16 cellular contexts compared by ENCODE assay signal in genomic region chr18:57210711-57211411, GRCh38.
DNase-seq lines count a peak whose midpoint lies in the region; ATAC-seq and TF ChIP-seq lines count a peak whose summit lies in the region.
"Had no signal": no experiment of that assay in that cellular context is flagged by ENCODE, and none has a peak within 500 bp of the region (broad histone marks: within the 10 kb centered on the region; RNA-seq: fewer than 3 reads in every experiment).

No MANE protein-coding gene starts in this region.

- no peak overlapping the region for H3K27ac ChIP-seq in right lobe of liver
- no peak overlapping the region for H3K27ac ChIP-seq in vagina
- H3K27ac ChIP-seq: ascending aorta, left ventricle myocardium inferior, thyroid gland had no signal

- no peak overlapping the region for H3K27ac Mint-ChIP-seq in natural killer cell treated with Interleukin-12 subunit alpha and Interleukin-12 subunit beta and Interleukin-15 and Interleukin-18, amount 100 ng/mL, for 72 hours
- H3K27ac Mint-ChIP-seq: activated CD8-positive, alpha-beta T cell treated with anti-CD3 and anti-CD28 coated beads, Interleukin-2, amount 10 ng/mL, durations not matched to agents 7 days and 5 days; CD8-positive, alpha-beta T cell had no signal

- DNase-seq in Caki2 (ENCODE audit: low read depth) (peak; percentile 71), LoVo (ENCODE audit: low spot score) (peak; percentile 56), astrocyte of the hippocampus (ENCODE audit: low read depth, low spot score) (peak; percentile 6), right lobe of liver (no peak), vagina (ENCODE audit: extremely low spot score in 2 of 2) (no peak), NCI-H82 treated with DMSO at 0.1 percent for 48 hours (lab: John Stamatoyannopoulos, UW; ENCODE audit: unreplicated experiment) (no peak)
- no peak for DNase-seq in natural killer cell treated with Interleukin-12 subunit alpha and Interleukin-12 subunit beta and Interleukin-15 and Interleukin-18, amount 100 ng/mL, for 72 hours (ENCODE audit: low spot score)
- DNase-seq: activated CD8-positive, alpha-beta T cell treated with anti-CD3 and anti-CD28 coated beads, Interleukin-2, amount 10 ng/mL, durations not matched to agents 7 days and 5 days; activated effector memory CD4-positive, alpha-beta T cell treated with anti-CD3 and anti-CD28 coated beads, Interleukin-2, amount 50 U/mL, for 16 hours; CD8-positive, alpha-beta T cell; NK-92 treated with Interleukin-12 subunit alpha and Interleukin-12 subunit beta, amount 100 ng/mL, for 24 hours; stimulated activated CD4-positive, alpha-beta T cell treated with anti-CD3 and anti-CD28 coated beads, Interleukin-4, amount 100 ng/mL, for 4 hours; thyroid gland had no signal

- peaks cover 24 to 28% of the 10 kb centered on the region in 2 donors for H3K27me3 Mint-ChIP-seq in natural killer cell treated with Interleukin-12 subunit alpha and Interleukin-12 subunit beta and Interleukin-15 and Interleukin-18, amount 100 ng/mL, for 72 hours

- WGBS in right lobe of liver (ENCODE audit: insufficient coverage, low coverage, low lambda C conversion rate, missing lambda C conversion rate) = 67% methylated on average over 1 of the region's 1 CpG

- H3K4me3 ChIP-seq in right lobe of liver (no peak overlapping the region), vagina (no peak overlapping the region)
- H3K4me3 ChIP-seq: thyroid gland had no signal

- TF ChIP-seq POLR2A in right lobe of liver (IDR thresholded peaks at IDR 0.05) (no peak), vagina (IDR thresholded peaks at IDR 0.05) (no peak), GM18505 (IDR thresholded peaks at IDR 0.05; ENCODE audit: borderline replicate concordance, extremely low read depth, insufficient read depth, insufficient read length) (no peak)

- H3K9me3 ChIP-seq in right lobe of liver (no peaks in the 10 kb centered on the region), vagina (no peaks in the 10 kb centered on the region)
- H3K9me3 ChIP-seq: ascending aorta, thyroid gland had no signal

- in situ Hi-C loops in Caki2 (cut with HindIII; ENCODE audit: low pct_unique_long_range_greater_than_20kb, low sequenced_read_pairs) = no loop called here

- H3K36me3 ChIP-seq in right lobe of liver = no peaks in the 10 kb centered on the region
- no peaks in the 10 kb centered on the region for H3K36me3 ChIP-seq in vagina
- H3K36me3 ChIP-seq: ascending aorta, left ventricle myocardium inferior, thyroid gland had no signal

- no peaks in the 10 kb centered on the region for H3K9me3 Mint-ChIP-seq in natural killer cell treated with Interleukin-12 subunit alpha and Interleukin-12 subunit beta and Interleukin-15 and Interleukin-18, amount 100 ng/mL, for 72 hours
- H3K9me3 Mint-ChIP-seq: CD8-positive, alpha-beta T cell had no signal

- no peak for TF ChIP-seq CTCF in right lobe of liver (IDR thresholded peaks at IDR 0.05)
- no peak for TF ChIP-seq CTCF in vagina (IDR thresholded peaks at IDR 0.05)

- peaks cover 8 to 9% of the 10 kb centered on the region in 2 donors for H3K4me1 Mint-ChIP-seq in natural killer cell treated with Interleukin-12 subunit alpha and Interleukin-12 subunit beta and Interleukin-15 and Interleukin-18, amount 100 ng/mL, for 72 hours (ENCODE audit: low read depth in 2 of 2)

- ATAC-seq in right lobe of liver = peak; percentile 26 to 70 (median 56)
- no peak for ATAC-seq in GM18505 (IDR thresholded peaks at IDR 0.05; ENCODE audit: unreplicated experiment)
- ATAC-seq in natural killer cell treated with Interleukin-12 subunit alpha and Interleukin-12 subunit beta and Interleukin-15 and Interleukin-18, amount 100 ng/mL, for 72 hours = no peak
- ATAC-seq: CD8-positive, alpha-beta T cell had no signal

- peaks cover 0 to 6% (median 0%) of the 10 kb centered on the region in 4 donors for H3K4me1 ChIP-seq in right lobe of liver
- H3K4me1 ChIP-seq in vagina = no peaks in the 10 kb centered on the region
- H3K4me1 ChIP-seq: ascending aorta, thyroid gland had no signal

- H3K36me3 Mint-ChIP-seq in natural killer cell treated with Interleukin-12 subunit alpha and Interleukin-12 subunit beta and Interleukin-15 and Interleukin-18, amount 100 ng/mL, for 72 hours = no peaks in the 10 kb centered on the region
- H3K36me3 Mint-ChIP-seq: CD8-positive, alpha-beta T cell had no signal

- no peak overlapping the region for H3K4me3 Mint-ChIP-seq in natural killer cell treated with Interleukin-12 subunit alpha and Interleukin-12 subunit beta and Interleukin-15 and Interleukin-18, amount 100 ng/mL, for 72 hours

- H3K27me3 ChIP-seq in right lobe of liver (no peaks in the 10 kb centered on the region), vagina (no peaks in the 10 kb centered on the region)
- H3K27me3 ChIP-seq: ascending aorta, thyroid gland had no signal

- intact Hi-C loops in right lobe of liver (cut with DNase I) (no loop called here), vagina (cut with DNase I) (no loop called here)

Comparison
In these comparisons a context has a peak if more than half of its experiments do, and no peak if none do; other contexts are left out.
1. DNase-seq: peak in Caki2 (single experiment), LoVo (single experiment) and astrocyte of the hippocampus (single experiment); none in right lobe of liver (0 of 3), vagina (0 of 2), NCI-H82 treated with DMSO at 0.1 percent for 48 hours (single experiment) and natural killer cell treated with Interleukin-12 subunit alpha and Interleukin-12 subunit beta and Interleukin-15 and Interleukin-18, amount 100 ng/mL, for 72 hours (single experiment).
2. ATAC-seq: peak in right lobe of liver (4 of 4); none in GM18505 (single experiment) and natural killer cell treated with Interleukin-12 subunit alpha and Interleukin-12 subunit beta and Interleukin-15 and Interleukin-18, amount 100 ng/mL, for 72 hours (0 of 2).